ENCODE assay signal across 9 cellular contexts in genomic region chr20:45833030-45833882, GRCh38. TPM values are rescaled to one million over a fixed set of nuclear protein-coding genes. Genes with fewer than 3 reads are reported as not detected.
DNase-seq lines count a peak whose midpoint lies in the region; ATAC-seq, FAIRE-seq and TF ChIP-seq lines count a peak whose summit lies in the region.
"Had no signal": no experiment of that assay in that cellular context is flagged by ENCODE, and none has a peak within 500 bp of the region (broad histone marks: within the 10 kb centered on the region; RNA-seq: fewer than 3 reads in every experiment).

Gene SNX21 (plus strand): TSS chr20:45833799. CDS start chr20:45833920, 121 bp downstream.

- H3K79me2 ChIP-seq in DND-41 (ENCODE audit: insufficient read depth, low read length) (no peaks in the 10 kb centered on the region), GM12878 (ENCODE audit: control insufficient read depth, insufficient read depth, low read length) (no peaks in the 10 kb centered on the region), parathyroid adenoma (no peaks in the 10 kb centered on the region)

- RAD21 ChIA-PET in GM12878 (lab: Charles Lee; ENCODE audit: unreplicated experiment) = no interaction called here

- TF ChIP-seq POLR2A in GM12878 (IDR thresholded peaks at IDR 0.05; ENCODE audit: low read depth, low read length) = no peak

- ATAC-seq in DND-41 (ENCODE audit: insufficient read depth, low read depth) (0 out of 3 replicates have a peak, but pooled peaks have one; percentile 25), GM12878 (peak; percentile 85)

- H3K27ac ChIP-seq in DND-41 (ENCODE audit: low read length) = no peak within 1 kb of the TSS
- no peak within 1 kb of the TSS for H3K27ac ChIP-seq in GM12878 (ENCODE audit: control insufficient read depth, insufficient read depth)
- H3K27ac ChIP-seq in right atrium auricular region = peak within 1 kb of the TSS; percentile 97 to 99
- peak within 1 kb of the TSS; percentile 82 for H3K27ac ChIP-seq in parathyroid adenoma

- intact Hi-C loops in GM12878 (cut with micrococcal nuclease; ENCODE audit: unreplicated experiment) = no loop called here

- H3K4me3 ChIP-seq in DND-41 (ENCODE audit: low read depth in 1 of 2, low read length in 2 of 2) (no peak within 1 kb of the TSS), GM12878 (peak within 1 kb of the TSS; percentile 95), right atrium auricular region (peak within 1 kb of the TSS; percentile 85 to 88), parathyroid adenoma (ENCODE audit: low read depth, low read length) (peak within 1 kb of the TSS; percentile 77)

- BruUV-seq in GM12878 (replicated peaks; lab: Mats Ljungman, UMichigan) = no TSS peak

- SMC1A ChIA-PET in GM12878 (lab: Charles Lee; ENCODE audit: uncharacterized antibody, unreplicated experiment) = interaction anchor here (0.7 to 1.3 kb wide), 2 partner anchors 101 to 266 kb away, joined by 3 to 4 read pairs; partner anchors contain the start of gene PCIF1

- H3K9ac ChIP-seq in DND-41 (ENCODE audit: low read depth, low read length) (no peak within 1 kb of the TSS), GM12878 (ENCODE audit: control insufficient read depth, insufficient read depth, low read length) (peak within 1 kb of the TSS; percentile 66; the same call in 1 of the 2 replicates), parathyroid adenoma (peak within 1 kb of the TSS; percentile 51)

- H3K4me2 ChIP-seq in DND-41 (ENCODE audit: insufficient read depth, low read length) = no peak within 1 kb of the TSS
- peak within 1 kb of the TSS; percentile 99 for H3K4me2 ChIP-seq in GM12878 (ENCODE audit: control insufficient read depth, insufficient read depth)
- H3K4me2 ChIP-seq in parathyroid adenoma (ENCODE audit: low read length) = peak within 1 kb of the TSS; percentile 99

- CTCF ChIA-PET in GM12878 (lab: Yijun Ruan, JAX) = interaction anchor here (1.3 kb wide), 1 partner anchor 9 kb away, joined by 6 read pairs; no protein-coding TSS in a partner anchor

- TF ChIP-seq EP300 in GM12878 (IDR thresholded peaks at IDR 0.05; ENCODE audit: borderline replicate concordance in 1 of 2, control insufficient read depth in 1 of 2, low read depth in 2 of 2, low read length in 2 of 2) = no peak

- H2AFZ ChIP-seq in DND-41 (ENCODE audit: low read depth, low read length) = no peak within 1 kb of the TSS
- H2AFZ ChIP-seq in GM12878 (ENCODE audit: control insufficient read depth, low read depth, low read length) = peak within 1 kb of the TSS; percentile 80
- H2AFZ ChIP-seq in parathyroid adenoma = peak within 1 kb of the TSS; percentile 92

- POLR2A ChIA-PET in GM12878 (lab: Charles Lee) = interaction anchor here (1.0 kb wide), 1 partner anchor 9 kb away, joined by 3 read pairs; no protein-coding TSS in a partner anchor

- H4K20me1 ChIP-seq in DND-41 (ENCODE audit: insufficient read depth, low read length) (no peaks in the 10 kb centered on the region), GM12878 (ENCODE audit: control insufficient read depth, insufficient read depth) (no peaks in the 10 kb centered on the region)

- TF ChIP-seq CTCF in DND-41 (IDR thresholded peaks at IDR 0.05; ENCODE audit: borderline replicate concordance, extremely low read depth, low read length, poor library complexity, severe bottlenecking) = no peak
- TF ChIP-seq CTCF in GM12878 (IDR thresholded peaks at IDR 0.05 in 2 of 3, conservative IDR thresholded peaks at IDR 0.05 in 1 of 3; ENCODE audit: control insufficient read depth in 2 of 3, extremely low read depth in 1 of 3, insufficient read depth in 1 of 3, low read depth in 3 of 3, low read length in 3 of 3) = no peak
- no peak for TF ChIP-seq CTCF in right atrium auricular region (IDR thresholded peaks at IDR 0.05)
- no peak for TF ChIP-seq CTCF in parathyroid adenoma (IDR thresholded peaks at IDR 0.05)

- DNase-seq in DND-41 (no peak), HPDE6-E6E7 (ENCODE audit: extremely low spot score) (peak; percentile 90), RPMI7951 (ENCODE audit: low read depth) (peak; percentile 98), GM12878 (ENCODE audit: low read depth, low spot score) (no peak), right atrium auricular region (ENCODE audit: low spot score) (peak; percentile 95), NCI-H1694 (lab: John Stamatoyannopoulos, UW) (no peak)
- no peak for DNase-seq in activated CD4-positive, CD25-positive, alpha-beta regulatory T cell treated with anti-CD3 and anti-CD28 coated beads, Interleukin-2, amount 50 U/mL, for 72 hours

- H3K36me3 ChIP-seq in DND-41 (ENCODE audit: insufficient read depth, low read length) (peaks cover 3% of the 10 kb centered on the region; the same call in 1 of the 2 replicates), GM12878 (ENCODE audit: control insufficient read depth in 2 of 2, insufficient read depth in 2 of 2, low read length in 1 of 2) (no peaks in the 10 kb centered on the region), right atrium auricular region (no peaks in the 10 kb centered on the region), parathyroid adenoma (ENCODE audit: control insufficient read depth, insufficient read depth, low read length) (no peaks in the 10 kb centered on the region)

- H3K9me3 ChIP-seq in DND-41 (ENCODE audit: insufficient read depth, low read length, severe bottlenecking) = no peaks in the 10 kb centered on the region
- H3K9me3 ChIP-seq in GM12878 (replicated peaks; ENCODE audit: control insufficient read depth, insufficient read depth, low read length) = no peaks in the 10 kb centered on the region
- no peaks in the 10 kb centered on the region for H3K9me3 ChIP-seq in right atrium auricular region
- no peaks in the 10 kb centered on the region for H3K9me3 ChIP-seq in parathyroid adenoma (ENCODE audit: control insufficient read depth, low read length)

- no peak for FAIRE-seq in GM12878 (lab: Jason Lieb, UNC)
- FAIRE-seq: colon had no signal

- no peaks in the 10 kb centered on the region for H3K4me1 ChIP-seq in DND-41 (ENCODE audit: insufficient read depth, low read length)
- peaks cover 3% of the 10 kb centered on the region for H3K4me1 ChIP-seq in GM12878 (ENCODE audit: control insufficient read depth, insufficient read depth, low read length)
- peaks cover 0 to 43% of the 10 kb centered on the region in 2 donors for H3K4me1 ChIP-seq in right atrium auricular region
- peaks cover 24% of the 10 kb centered on the region for H3K4me1 ChIP-seq in parathyroid adenoma

- in situ Hi-C loops in GM12878 (cut with MboI) = no loop called here

- 25% methylated on average over 19 of the region's 35 CpGs for WGBS in GM12878 (ENCODE audit: insufficient coverage, insufficient replicate concordance, low lambda C conversion rate, missing lambda C conversion rate)

- TF ChIP-seq RAD21 in GM12878 (IDR thresholded peaks at IDR 0.05; ENCODE audit: insufficient read depth, low read depth, low read length) = no peak

- H3K27me3 ChIP-seq in DND-41 (ENCODE audit: insufficient read depth, low read length, poor library complexity) (no peaks in the 10 kb centered on the region), GM12878 (replicated peaks in 1 of 2; ENCODE audit: control insufficient read depth in 2 of 2, insufficient read depth in 2 of 2, low read length in 1 of 2) (no peaks in the 10 kb centered on the region), right atrium auricular region (no peaks in the 10 kb centered on the region), parathyroid adenoma (ENCODE audit: control insufficient read depth, insufficient read depth, low read length) (no peaks in the 10 kb centered on the region)

TF ChIP-seq in GM12878, 131 proteins besides CTCF, POLR2A, EP300 and RAD21:
- TF ChIP-seq YY1 (IDR thresholded peaks at IDR 0.05; ENCODE audit: low read depth, low read length) (0 out of 2 replicates have a peak, but pooled peaks have one; percentile 4), IKZF1 (conservative IDR thresholded peaks at IDR 0.05) (peak; percentile 59; the same call in 1 of the 2 replicates), BCL11A (IDR thresholded peaks at IDR 0.05; ENCODE audit: low read depth, low read length) (no peak), IKZF2 (IDR thresholded peaks at IDR 0.05) (peak; percentile 17 to 47; a peak in 3 of 4 replicates)
TF ChIP-seq in GM12878: peak in this region for 3.

RNA-seq across cellular contexts. Expression of gene SNX21, which starts in this region (rescaled TPM):
- 54.1 and 59.8 TPM in 2 replicates for total RNA-seq in RPMI7951 (2014; rRNA removed; shearing (Covaris generic))
- 2.3 and 5.2 TPM in 2 replicates for total RNA-seq in GM12878 (2013; cell fraction: nucleolus; rRNA removed)
- total RNA-seq in GM12878 (2014; rRNA removed) (0.76 and 0.79 TPM in 2 replicates), GM12878 (2014; rRNA removed; fragmentation: Illumina TruSeq; extraction: Trizol) (0.22 and 0.23 TPM in 2 replicates), GM12878 (2021) (0.77 and 1.2 TPM in 2 replicates), right atrium auricular region (10 to 100 TPM; 43.5 to 54.7 TPM)
- 0.41 TPM for polyA plus RNA-seq in GM12878 (2011; ENCODE audit: low read depth)
- polyA plus RNA-seq in GM12878 (2011; rRNA removed) (0.27 and 0.41 TPM in 2 replicates), GM12878 (2014; fragmentation: Illumina TruSeq; extraction: Trizol) (0.10 and 0.27 TPM in 2 replicates), GM12878 (2014; fragmentation: Nextera tagmentation; extraction: Ambion mirVana) (under 1 TPM; 0.34 to 0.37 TPM), GM12878 (2014; rRNA removed) (1.1 and 1.3 TPM in 2 replicates), GM12878 (2016; fragmentation: Nextera tagmentation; extraction: Ambion mirVana) (1 to 10 TPM in 1 of 2 experiments, under 1 TPM in 1; 0.74 to 1.4 TPM)
- 0.76 and 0.97 TPM in 2 replicates for polyA plus RNA-seq in GM12878 (2011; cell fraction: cytosol; rRNA removed)
- 0.49 and 0.92 TPM in 2 replicates for polyA plus RNA-seq in GM12878 (2011; cell fraction: nucleus; rRNA removed)
- 1.1 and 1.9 TPM in 2 replicates for polyA plus RNA-seq in GM12878 (2012)
- polyA minus RNA-seq in GM12878 (2011; rRNA and poly(A)+ RNA removed) = 0.15 and 0.52 TPM in 2 replicates
- not detected in 2 replicates for polyA minus RNA-seq in GM12878 (2011; cell fraction: cytosol; rRNA and poly(A)+ RNA removed)
- 0.85 and 1.4 TPM in 2 replicates for polyA minus RNA-seq in GM12878 (2011; cell fraction: nucleus; rRNA and poly(A)+ RNA removed)

Comparison
In these comparisons a context has a peak if more than half of its experiments do, and no peak if none do; other contexts are left out.
1. DNase-seq: peak in HPDE6-E6E7 (single experiment), RPMI7951 (single experiment) and right atrium auricular region (single experiment); none in DND-41 (single experiment), GM12878 (single experiment), NCI-H1694 (single experiment) and activated CD4-positive, CD25-positive, alpha-beta regulatory T cell treated with anti-CD3 and anti-CD28 coated beads, Interleukin-2, amount 50 U/mL, for 72 hours (single experiment).
2. H3K27ac ChIP-seq: peak in right atrium auricular region (2 of 2) and parathyroid adenoma (single experiment); none in DND-41 (single experiment) and GM12878 (single experiment).
3. H3K4me3 ChIP-seq: peak in GM12878 (single experiment), right atrium auricular region (2 of 2) and parathyroid adenoma (single experiment); none in DND-41 (0 of 2).